Comparison of ENCODE assay signal across 7 cellular contexts in the genomic region with DNA sequence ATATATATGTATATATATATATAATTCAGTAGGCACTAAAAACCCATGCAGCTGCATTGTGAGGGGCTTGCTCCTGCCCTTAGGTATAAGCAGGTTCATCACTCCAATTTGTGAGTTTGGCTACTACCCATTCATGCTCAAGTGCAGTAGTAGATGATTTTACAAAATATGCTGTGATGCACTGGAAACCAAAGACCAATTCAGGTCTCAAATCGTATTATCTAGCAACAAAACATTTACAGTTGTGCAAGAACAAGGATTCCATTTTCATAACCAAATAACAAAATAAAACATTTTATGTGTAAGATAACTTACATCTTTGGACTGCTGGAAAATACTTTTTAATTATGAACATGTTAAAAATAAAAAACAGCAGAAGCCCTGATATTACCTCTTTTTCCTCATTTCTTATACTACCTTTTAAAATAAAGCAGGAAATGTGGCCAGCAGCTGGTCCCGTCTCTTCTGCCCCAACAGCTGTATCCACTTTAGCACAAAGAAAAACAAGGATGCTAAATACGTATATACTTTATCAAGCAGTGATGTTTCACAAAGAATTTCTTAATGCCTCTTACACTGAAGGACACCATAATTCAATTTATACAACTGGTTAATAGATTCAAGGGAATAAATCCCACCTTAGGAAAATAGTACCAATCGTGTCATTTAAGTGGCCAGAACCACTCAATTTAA. TPM values are rescaled to one million over a fixed set of nuclear protein-coding genes. Genes with fewer than 3 reads are reported as not detected.
A peak's percentile ranks its signal among the peaks of the same experiment; 100 is the strongest.
DNase-seq lines count a peak whose midpoint lies in the region; ATAC-seq and TF ChIP-seq lines count a peak whose summit lies in the region.

No MANE protein-coding gene starts in this region.

- no peak for TF ChIP-seq CTCF in HFF-Myc (IDR thresholded peaks at IDR 0.05; ENCODE audit: low read depth, low read length, missing control alignments)
- TF ChIP-seq CTCF in WERI-Rb-1 (IDR thresholded peaks at IDR 0.05; ENCODE audit: low read depth, low read length): no peak
- no peak for TF ChIP-seq CTCF in glutamatergic neuron (IDR thresholded peaks at IDR 0.05; ENCODE audit: partially characterized antibody, unreplicated experiment)

- peaks cover 13% of the 10 kb centered on the region for H3K27me3 Mint-ChIP-seq in glutamatergic neuron (ENCODE audit: unreplicated experiment)

- H3K4me3 Mint-ChIP-seq in glutamatergic neuron (ENCODE audit: unreplicated experiment): peak overlapping the region; percentile 98
- peak overlapping the region; percentile 100 for H3K4me3 Mint-ChIP-seq in stimulated activated effector memory CD8-positive, alpha-beta T cell treated with anti-CD3 and anti-CD28 coated beads, Interleukin-12 subunit alpha, Interleukin-12 subunit beta, amount 100 ng/mL, for 72 hours

- H3K36me3 ChIP-seq in WERI-Rb-1: peaks cover 74% of the 10 kb centered on the region

- no peaks in the 10 kb centered on the region for H3K36me3 Mint-ChIP-seq in glutamatergic neuron (ENCODE audit: unreplicated experiment)
- peaks cover 85% of the 10 kb centered on the region for H3K36me3 Mint-ChIP-seq in stimulated activated effector memory CD8-positive, alpha-beta T cell treated with anti-CD3 and anti-CD28 coated beads, Interleukin-12 subunit alpha, Interleukin-12 subunit beta, amount 100 ng/mL, for 72 hours

- H3K27ac ChIP-seq in WERI-Rb-1: no peak overlapping the region

- peaks cover 5% of the 10 kb centered on the region for H3K4me1 Mint-ChIP-seq in glutamatergic neuron (ENCODE audit: low read depth, unreplicated experiment)
- H3K4me1 Mint-ChIP-seq in stimulated activated effector memory CD8-positive, alpha-beta T cell treated with anti-CD3 and anti-CD28 coated beads, Interleukin-12 subunit alpha, Interleukin-12 subunit beta, amount 100 ng/mL, for 72 hours: peaks cover 34% of the 10 kb centered on the region

- peak overlapping the region; percentile 75 for H3K4me3 ChIP-seq in HFF-Myc (replicated peaks; ENCODE audit: low read depth, low read length)
- peak overlapping the region; percentile 99 for H3K4me3 ChIP-seq in WERI-Rb-1 (ENCODE audit: low read depth, low read length)

- no peak for ATAC-seq in stimulated activated effector memory CD8-positive, alpha-beta T cell treated with anti-CD3 and anti-CD28 coated beads, Interleukin-12 subunit alpha, Interleukin-12 subunit beta, amount 100 ng/mL, for 72 hours
- ATAC-seq in GM18868 (IDR thresholded peaks at IDR 0.05; ENCODE audit: unreplicated experiment) (no peak), HG02678 (IDR thresholded peaks at IDR 0.05; ENCODE audit: unreplicated experiment) (no peak)

- H3K9me3 Mint-ChIP-seq in glutamatergic neuron (ENCODE audit: unreplicated experiment): peaks cover 16% of the 10 kb centered on the region
- H3K9me3 Mint-ChIP-seq in stimulated activated effector memory CD8-positive, alpha-beta T cell treated with anti-CD3 and anti-CD28 coated beads, Interleukin-12 subunit alpha, Interleukin-12 subunit beta, amount 100 ng/mL, for 72 hours: no peaks in the 10 kb centered on the region

- peak overlapping the region; percentile 38 for H3K27ac Mint-ChIP-seq in glutamatergic neuron (ENCODE audit: unreplicated experiment)
- H3K27ac Mint-ChIP-seq in stimulated activated effector memory CD8-positive, alpha-beta T cell treated with anti-CD3 and anti-CD28 coated beads, Interleukin-12 subunit alpha, Interleukin-12 subunit beta, amount 100 ng/mL, for 72 hours: no peak overlapping the region

- H3K27me3 ChIP-seq in WERI-Rb-1 (ENCODE audit: insufficient read depth, low read depth, severe bottlenecking): no peaks in the 10 kb centered on the region

- no peaks in the 10 kb centered on the region for H3K9me3 ChIP-seq in WERI-Rb-1 (ENCODE audit: severe bottlenecking)

- DNase-seq in HFF-Myc (ENCODE audit: extremely low read depth, low read depth) (no peak), WERI-Rb-1 (no peak), glutamatergic neuron (no peak), NK-92 (lab: John Stamatoyannopoulos, UW; ENCODE audit: unreplicated experiment) (no peak)
- DNase-seq in stimulated activated effector memory CD8-positive, alpha-beta T cell treated with anti-CD3 and anti-CD28 coated beads, Interleukin-12 subunit alpha, Interleukin-12 subunit beta, amount 100 ng/mL, for 72 hours (ENCODE audit: low spot score in 2 of 2): no peak

RNA-seq across cellular contexts. Expression of a gene that starts 2.8 kb away (rescaled TPM):
- total RNA-seq in glutamatergic neuron (ENCODE audit: unreplicated experiment): 44.0 TPM

RNA-seq across cellular contexts. Expression of a gene that starts 14.4 kb away (rescaled TPM):
- 19.9 TPM for total RNA-seq in glutamatergic neuron (ENCODE audit: unreplicated experiment)

RNA-seq across cellular contexts. Expression of a gene that starts 23.9 kb away (rescaled TPM):
- total RNA-seq in glutamatergic neuron (ENCODE audit: unreplicated experiment): not detected

RNA-seq across cellular contexts. Expression of a gene that starts 33.7 kb away (rescaled TPM):
- total RNA-seq in glutamatergic neuron (ENCODE audit: unreplicated experiment): 27.3 TPM

RNA-seq across cellular contexts. Expression of a gene that starts 35.0 kb away (rescaled TPM):
- total RNA-seq in glutamatergic neuron (ENCODE audit: unreplicated experiment): 2.9 TPM
